In the genomic region with DNA sequence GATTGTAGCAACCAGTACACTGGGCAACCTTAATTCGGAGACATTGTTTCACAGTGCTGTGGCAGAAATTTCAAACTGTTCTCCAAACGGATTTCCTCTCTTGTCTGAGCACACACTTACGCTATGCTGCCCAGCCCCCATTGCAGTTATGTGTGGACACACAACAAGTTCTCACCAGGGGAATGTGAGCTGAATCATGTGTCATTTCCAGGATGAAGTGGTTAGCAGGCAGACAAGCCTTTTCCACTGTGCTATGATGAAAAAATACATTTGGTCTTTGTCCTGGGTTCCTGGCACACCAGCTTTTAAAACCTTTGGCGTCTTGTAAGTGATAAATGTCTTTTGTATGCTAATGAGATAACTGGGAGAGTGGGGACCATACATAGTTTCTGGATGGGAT, we compare ENCODE assay signal across 23 cellular contexts. TPM values are rescaled to one million over a fixed set of nuclear protein-coding genes. Genes with fewer than 3 reads are reported as not detected.
DNase-seq lines count a peak whose midpoint lies in the region; ATAC-seq and TF ChIP-seq lines count a peak whose summit lies in the region.
"Had no signal": no experiment of that assay in that cellular context is flagged by ENCODE, and none has a peak within 500 bp of the region (broad histone marks: within the 10 kb centered on the region; RNA-seq: fewer than 3 reads in every experiment).

No MANE protein-coding gene starts in this region.

- intact Hi-C loops in Right ventricle myocardium superior (cut with DNase I) = no loop called here

- H3K79me2 ChIP-seq in hepatocyte = no peaks in the 10 kb centered on the region

- no peak overlapping the region for H3K27ac ChIP-seq in hepatocyte
- H3K27ac ChIP-seq: HL-60, neutrophil, right atrium auricular region, WERI-Rb-1 had no signal

- no peaks in the 10 kb centered on the region for H3K4me1 ChIP-seq in hepatocyte (ENCODE audit: insufficient read depth)
- H3K4me1 ChIP-seq: right atrium auricular region had no signal

- ATAC-seq in HG02571 (IDR thresholded peaks at IDR 0.05; ENCODE audit: unreplicated experiment) (no peak), Right ventricle myocardium superior (ENCODE audit: poor library complexity) (no peak)
- ATAC-seq: K562, mucosa of descending colon had no signal

- no peaks in the 10 kb centered on the region for H3K36me3 ChIP-seq in hepatocyte (replicated peaks; ENCODE audit: insufficient read depth, low read depth)
- H3K36me3 ChIP-seq: neutrophil, right atrium auricular region, WERI-Rb-1 had no signal

- peak; percentile 81 for DNase-seq in ELR (ENCODE audit: low read depth)
- DNase-seq in UCSD-AML1 (lab: John Stamatoyannopoulos, UW; ENCODE audit: unreplicated experiment) = peak; percentile 10
- DNase-seq in fibroblast of mammary gland (ENCODE audit: low read depth) = peak; percentile 8
- peak; percentile 91 for DNase-seq in pulmonary artery endothelial cell (ENCODE audit: low read depth, low spot score)
- no peak for DNase-seq in hepatocyte (ENCODE audit: low spot score)
- DNase-seq in Right ventricle myocardium superior = no peak
- DNase-seq in activated CD4-positive, alpha-beta T cell treated with anti-CD3 and anti-CD28 coated beads for 48 hours = no peak
- DNase-seq: activated naive CD8-positive, alpha-beta T cell treated with anti-CD3 and anti-CD28 coated beads, Interleukin-2, amount 10 ng/mL, durations not matched to agents 7 days and 5 days; CD8-positive, alpha-beta memory T cell; GF-D8; hippocampal formation; kidney glomerular epithelial cell; mucosa of descending colon; NCI-H2029 treated with DMSO at 0.1 percent for 48 hours; SHP77 treated with DMSO at 0.1 percent for 48 hours; WERI-Rb-1 had no signal

- WGBS in hepatocyte (ENCODE audit: low lambda C conversion rate, missing lambda C conversion rate) = 54% methylated on average over 4 of the region's 4 CpGs

- H3K9me2 ChIP-seq in hepatocyte (replicated peaks; ENCODE audit: insufficient read depth) = no peaks in the 10 kb centered on the region

- TF ChIP-seq CTCF in fibroblast of mammary gland (conservative IDR thresholded peaks at IDR 0.05; ENCODE audit: control insufficient read depth, insufficient read depth, low read depth, low read length) (no peak), hepatocyte (IDR thresholded peaks at IDR 0.05; ENCODE audit: poor library complexity) (no peak)

- H2AFZ ChIP-seq in hepatocyte = no peak overlapping the region

- no peaks in the 10 kb centered on the region for H3K27me3 ChIP-seq in hepatocyte
- H3K27me3 ChIP-seq: neutrophil, right atrium auricular region had no signal

- H4K20me1 ChIP-seq in hepatocyte (ENCODE audit: insufficient read depth, poor library complexity, severe bottlenecking) = no peaks in the 10 kb centered on the region

- no peak overlapping the region for H3K4me2 ChIP-seq in hepatocyte

- H3K9me3 ChIP-seq in hepatocyte (ENCODE audit: low read depth) = no peaks in the 10 kb centered on the region
- H3K9me3 ChIP-seq: mucosa of descending colon, neutrophil, right atrium auricular region had no signal

- H3K4me3 ChIP-seq in fibroblast of mammary gland (ENCODE audit: control insufficient read depth, low read depth, low read length) (no peak overlapping the region), hepatocyte (no peak overlapping the region)
- H3K4me3 ChIP-seq: K562, mucosa of descending colon, right atrium auricular region had no signal

RNA-seq across cellular contexts. Expression of a gene that starts 46.9 kb away (rescaled TPM):
- total RNA-seq in pulmonary artery endothelial cell (0.04 and 0.46 TPM in 2 replicates), hepatocyte (0.84 and 1.3 TPM in 2 replicates), Right ventricle myocardium superior (0.13 TPM)
- polyA plus RNA-seq in hepatocyte = 0.22 TPM in 1 of 2 replicates, not detected in the other
- total RNA-seq: activated naive CD8-positive, alpha-beta T cell treated with anti-CD3 and anti-CD28 coated beads, Interleukin-2, amount 10 ng/mL, durations not matched to agents 7 days and 5 days; CD8-positive, alpha-beta memory T cell; K562; NCI-H460 had no signal
- polyA plus RNA-seq: AG04450; CD8-positive, alpha-beta memory T cell had no signal

Comparison
In these comparisons a context has a peak if more than half of its experiments do, and no peak if none do; other contexts are left out.
1. DNase-seq: peak in ELR (single experiment), UCSD-AML1 (single experiment), fibroblast of mammary gland (single experiment) and pulmonary artery endothelial cell (single experiment); none in hepatocyte (single experiment), Right ventricle myocardium superior (single experiment) and activated CD4-positive, alpha-beta T cell treated with anti-CD3 and anti-CD28 coated beads for 48 hours (single experiment).